In the genomic region with DNA sequence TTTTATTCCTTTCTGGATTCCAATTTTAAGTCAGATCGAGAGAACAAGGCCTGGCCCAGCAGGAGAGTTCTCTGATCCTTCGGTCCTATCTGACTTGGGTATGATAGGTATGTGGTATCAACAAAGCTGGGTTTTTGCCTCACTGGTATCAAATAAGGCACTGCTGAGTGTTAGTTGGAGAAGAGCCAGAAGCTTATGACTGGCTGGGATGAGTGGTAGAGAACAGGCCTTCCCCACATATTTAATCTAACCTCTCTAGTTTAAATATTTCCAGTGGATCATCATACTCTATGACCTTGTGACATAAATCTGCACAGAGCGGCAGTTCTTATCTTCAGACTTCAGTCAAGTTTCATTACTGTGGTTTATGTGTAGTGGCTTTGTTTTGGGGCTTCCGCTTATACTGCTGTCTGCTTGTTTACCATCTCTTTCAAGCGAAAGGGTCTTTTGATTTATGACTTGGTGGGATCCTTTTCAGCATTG, we compare ENCODE assay signal across 12 cellular contexts.
DNase-seq lines count a peak whose midpoint lies in the region; ATAC-seq and TF ChIP-seq lines count a peak whose summit lies in the region.
"Had no signal": no experiment of that assay in that cellular context is flagged by ENCODE, and none has a peak within 500 bp of the region (broad histone marks: within the 10 kb centered on the region; RNA-seq: fewer than 3 reads in every experiment).

No MANE protein-coding gene starts in this region.

- H3K4me1 ChIP-seq in body of pancreas (peaks cover 40% of the 10 kb centered on the region), thoracic aorta (ENCODE audit: control insufficient read depth in 1 of 2, low read depth in 2 of 2) (peaks cover 0 to 36% of the 10 kb centered on the region in 2 donors)

- 52 to 61% methylated on average over 5 of the region's 5 CpGs for WGBS in body of pancreas, 2 donors

- no peak for TF ChIP-seq POLR2A in body of pancreas (IDR thresholded peaks at IDR 0.05)

- H3K27me3 ChIP-seq in body of pancreas (no peaks in the 10 kb centered on the region), thoracic aorta (replicated peaks; ENCODE audit: insufficient read depth) (no peaks in the 10 kb centered on the region)

- peak overlapping the region in 2 of 4 donors; percentile 24 to 59 for H3K27ac ChIP-seq in body of pancreas
- no peak overlapping the region for H3K27ac ChIP-seq in thoracic aorta
- no peak overlapping the region for H3K27ac ChIP-seq in caudate nucleus (ENCODE audit: low read depth, low read length)

- H3K36me3 ChIP-seq in body of pancreas (replicated peaks in 1 of 2; ENCODE audit: insufficient read depth in 1 of 2, low read depth in 2 of 2) (no peaks in the 10 kb centered on the region), thoracic aorta (no peaks in the 10 kb centered on the region)

- intact Hi-C loops in body of pancreas (cut with DNase I) = no loop called here

- H3K4me3 ChIP-seq in body of pancreas = no peak overlapping the region
- no peak overlapping the region for H3K4me3 ChIP-seq in thoracic aorta

- DNase-seq in NCI-H345 (lab: John Stamatoyannopoulos, UW) (peak; percentile 1), NCI-H345 treated with DMSO at 0.1 percent for 48 hours (lab: John Stamatoyannopoulos, UW; ENCODE audit: unreplicated experiment) (no peak), body of pancreas (peak in 1 of 4 donors; percentile 13), iris pigment epithelial cell (ENCODE audit: low read depth) (peak; percentile 87), thoracic aorta (ENCODE audit: low spot score) (no peak), SHP77 (lab: John Stamatoyannopoulos, UW) (no peak), caudate nucleus (lab: John Stamatoyannopoulos, UW) (no peak)
- DNase-seq: 8988T, NCI-H2081, retina, T-helper 1 cell had no signal

- H3K9me3 ChIP-seq in body of pancreas (no peaks in the 10 kb centered on the region), thoracic aorta (no peaks in the 10 kb centered on the region)

- ATAC-seq in body of pancreas (peak; percentile 70), thoracic aorta (ENCODE audit: insufficient number of reproducible peaks, low FRiP score, low read depth) (peak; percentile 20), GM21423 (IDR thresholded peaks at IDR 0.05; ENCODE audit: unreplicated experiment) (no peak)

- TF ChIP-seq CTCF in body of pancreas (IDR thresholded peaks at IDR 0.05) = no peak
- TF ChIP-seq CTCF in thoracic aorta (IDR thresholded peaks at IDR 0.05) = no peak

Comparison
In these comparisons a context has a peak if more than half of its experiments do, and no peak if none do; other contexts are left out.
1. DNase-seq: peak in NCI-H345 (single experiment) and iris pigment epithelial cell (single experiment); none in NCI-H345 treated with DMSO at 0.1 percent for 48 hours (single experiment), thoracic aorta (single experiment), SHP77 (0 of 2) and caudate nucleus (0 of 61).